29 cellular contexts compared by ENCODE assay signal in genomic region chr9:16545639-16546038, GRCh38.
"Had no signal": no experiment of that assay in that cellular context is flagged by ENCODE, and none has a peak within 500 bp of the region (broad histone marks: within the 10 kb centered on the region; RNA-seq: fewer than 3 reads in every experiment).

No MANE protein-coding gene starts in this region.

- DNase-seq: activated CD4-positive, alpha-beta T cell treated with anti-CD3 and anti-CD28 coated beads for 48 hours; activated CD4-positive, alpha-beta T cell treated with anti-CD3 and anti-CD28 coated beads, Interleukin-2, amount 50 U/mL, for 48 hours; activated CD8-positive, alpha-beta memory T cell treated with anti-CD3 and anti-CD28 coated beads for 24 hours; activated effector memory CD4-positive, alpha-beta T cell treated with anti-CD3 and anti-CD28 coated beads, Interleukin-2, amount 50 U/mL, for 16 hours; activated naive CD4-positive, alpha-beta T cell treated with anti-CD3 and anti-CD28 coated beads for 36 hours; activated naive CD8-positive, alpha-beta T cell treated with anti-CD3 and anti-CD28 coated beads for 36 hours; activated T-cell treated with anti-CD3 and anti-CD28 coated beads, Interleukin-2, amount 50 U/mL, for 1 hour; adrenal gland; aorta; body of pancreas; dermis blood vessel endothelial cell; effector CD4-positive, alpha-beta T cell; esophagus squamous epithelium; foreskin melanocyte; left ventricle myocardium inferior; naive thymus-derived CD4-positive, alpha-beta T cell; spleen; stimulated activated naive CD4-positive, alpha-beta T cell; T-helper 9 cell; tibial artery; upper lobe of right lung had no signal

- H3K27ac ChIP-seq: adrenal gland, body of pancreas, epithelial cell of prostate, esophagus squamous epithelium, left ventricle myocardium inferior, right atrium auricular region, spleen, suprapubic skin, tibial artery, upper lobe of right lung, VCaP had no signal

- H3K4me1 ChIP-seq: adrenal gland, body of pancreas, esophagus squamous epithelium, right atrium auricular region, spleen, upper lobe of right lung had no signal

- ATAC-seq: activated CD4-positive, CD25-positive, alpha-beta regulatory T cell treated with anti-CD3 and anti-CD28 coated beads, Interleukin-2, amount 50 U/mL, for 24 hours; body of pancreas; naive thymus-derived CD4-positive, alpha-beta T cell; upper lobe of right lung had no signal

- H3K36me3 ChIP-seq: adrenal gland, esophagus squamous epithelium, left ventricle myocardium inferior, right atrium auricular region, spleen, suprapubic skin, tibial artery, upper lobe of right lung had no signal

- H3K9me3 ChIP-seq: adrenal gland, body of pancreas, esophagus squamous epithelium, left ventricle myocardium inferior, right atrium auricular region, spleen, suprapubic skin, tibial artery, upper lobe of right lung had no signal

- FAIRE-seq: endometrium, TTC549 had no signal

- H3K4me3 ChIP-seq: adrenal gland, body of pancreas, esophagus squamous epithelium, left ventricle myocardium inferior, lung, right atrium auricular region, spleen, suprapubic skin, tibial artery, upper lobe of right lung had no signal

- H3K27me3 ChIP-seq: adrenal gland, body of pancreas, esophagus squamous epithelium, right atrium auricular region, spleen, suprapubic skin, tibial artery, upper lobe of right lung had no signal
